ENCODE assay signal across 8 cellular contexts in genomic region chr6:17584241-17584803, GRCh38. TPM values are rescaled to one million over a fixed set of nuclear protein-coding genes. Genes with fewer than 3 reads are reported as not detected.
DNase-seq lines count a peak whose midpoint lies in the region; ATAC-seq and TF ChIP-seq lines count a peak whose summit lies in the region.

No MANE protein-coding gene starts in this region.

- DNase-seq in CD1c-positive myeloid dendritic cell (ENCODE audit: extremely low spot score) (peak; percentile 53), GM19240 (ENCODE audit: insufficient read length, low spot score) (peak; percentile 26), NOMO-1 treated with dmso at 0.1 percent for 144 hours (lab: John Stamatoyannopoulos, UW; ENCODE audit: unreplicated experiment) (peak; percentile 16), caudate nucleus (lab: John Stamatoyannopoulos, UW) (peak in 24 of 61 donors; percentile 2 to 77 (median 18)), left colon (no peak)
- no peak for DNase-seq in stimulated activated naive CD8-positive, alpha-beta T cell treated with anti-CD3 and anti-CD28 coated beads, Interleukin-15, amount 100 ng/mL, for 72 hours
- no peak for DNase-seq in activated T-helper 2 cell treated with anti-CD3 and anti-CD28 coated beads, Interferon-gamma antibody, Interleukin-2, Interleukin-4, amounts not matched to agents 10 μg/mL and 5 μg/mL and 100 μg/mL, durations not matched to agents 14 hours and 24 hours and 36 hours (ENCODE audit: low spot score)

- TF ChIP-seq RAD21 in Ishikawa (IDR thresholded peaks at IDR 0.05; ENCODE audit: low read depth), result peak; percentile 88

- peaks cover 10% of the 10 kb centered on the region for H3K4me1 Mint-ChIP-seq in stimulated activated naive CD8-positive, alpha-beta T cell treated with anti-CD3 and anti-CD28 coated beads, Interleukin-15, amount 100 ng/mL, for 72 hours
- H3K4me1 Mint-ChIP-seq in activated T-helper 2 cell treated with anti-CD3 and anti-CD28 coated beads, Interferon-gamma antibody, Interleukin-2, Interleukin-4, amounts not matched to agents 10 μg/mL and 5 μg/mL and 100 μg/mL, durations not matched to agents 14 hours and 24 hours and 36 hours (ENCODE audit: low read depth), result peaks cover 10% of the 10 kb centered on the region

- H3K4me3 Mint-ChIP-seq in stimulated activated naive CD8-positive, alpha-beta T cell treated with anti-CD3 and anti-CD28 coated beads, Interleukin-15, amount 100 ng/mL, for 72 hours, result no peak overlapping the region
- no peak overlapping the region for H3K4me3 Mint-ChIP-seq in activated T-helper 2 cell treated with anti-CD3 and anti-CD28 coated beads, Interferon-gamma antibody, Interleukin-2, Interleukin-4, amounts not matched to agents 10 μg/mL and 5 μg/mL and 100 μg/mL, durations not matched to agents 14 hours and 24 hours and 36 hours (ENCODE audit: low read depth)

- peak overlapping the region; percentile 39 for H3K27ac ChIP-seq in caudate nucleus (ENCODE audit: low read depth, low read length)

- no peaks in the 10 kb centered on the region for H3K36me3 Mint-ChIP-seq in activated T-helper 2 cell treated with anti-CD3 and anti-CD28 coated beads, Interferon-gamma antibody, Interleukin-2, Interleukin-4, amounts not matched to agents 10 μg/mL and 5 μg/mL and 100 μg/mL, durations not matched to agents 14 hours and 24 hours and 36 hours (ENCODE audit: low read depth)

- intact Hi-C loops in left colon (cut with DNase I, micrococcal nuclease), result loop anchor here in 1 of 2 donors (2.0 to 10.0 kb wide), 3 partner anchors 120 to 428 kb away; partner anchors contain the start of gene RBM24
- intact Hi-C loops in activated T-helper 2 cell treated with anti-CD3 and anti-CD28 coated beads, Interferon-gamma antibody, Interleukin-2, Interleukin-4, amounts not matched to agents 10 μg/mL and 5 μg/mL and 100 μg/mL, durations not matched to agents 14 hours and 24 hours and 36 hours (cut with micrococcal nuclease), result loop anchor here (1.0 kb wide), 2 partner anchors 220 to 428 kb away; no protein-coding TSS in a partner anchor

- peaks cover 14% of the 10 kb centered on the region for H3K27me3 Mint-ChIP-seq in stimulated activated naive CD8-positive, alpha-beta T cell treated with anti-CD3 and anti-CD28 coated beads, Interleukin-15, amount 100 ng/mL, for 72 hours
- H3K27me3 Mint-ChIP-seq in activated T-helper 2 cell treated with anti-CD3 and anti-CD28 coated beads, Interferon-gamma antibody, Interleukin-2, Interleukin-4, amounts not matched to agents 10 μg/mL and 5 μg/mL and 100 μg/mL, durations not matched to agents 14 hours and 24 hours and 36 hours (ENCODE audit: low read depth), result peaks cover 9% of the 10 kb centered on the region

- no peak for TF ChIP-seq EP300 in Ishikawa (IDR thresholded peaks at IDR 0.05; ENCODE audit: borderline replicate concordance)

- peaks cover 0 to 5% of the 10 kb centered on the region in 2 donors for H3K9me3 Mint-ChIP-seq in stimulated activated naive CD8-positive, alpha-beta T cell treated with anti-CD3 and anti-CD28 coated beads, Interleukin-15, amount 100 ng/mL, for 72 hours
- no peaks in the 10 kb centered on the region for H3K9me3 Mint-ChIP-seq in activated T-helper 2 cell treated with anti-CD3 and anti-CD28 coated beads, Interferon-gamma antibody, Interleukin-2, Interleukin-4, amounts not matched to agents 10 μg/mL and 5 μg/mL and 100 μg/mL, durations not matched to agents 14 hours and 24 hours and 36 hours

- peak; percentile 44 for ATAC-seq in left colon
- peak; percentile 63 for ATAC-seq in stimulated activated naive CD8-positive, alpha-beta T cell treated with anti-CD3 and anti-CD28 coated beads, Interleukin-15, amount 100 ng/mL, for 72 hours

- H3K27ac Mint-ChIP-seq in stimulated activated naive CD8-positive, alpha-beta T cell treated with anti-CD3 and anti-CD28 coated beads, Interleukin-15, amount 100 ng/mL, for 72 hours, result no peak overlapping the region
- no peak overlapping the region for H3K27ac Mint-ChIP-seq in activated T-helper 2 cell treated with anti-CD3 and anti-CD28 coated beads, Interferon-gamma antibody, Interleukin-2, Interleukin-4, amounts not matched to agents 10 μg/mL and 5 μg/mL and 100 μg/mL, durations not matched to agents 14 hours and 24 hours and 36 hours

TF ChIP-seq in Ishikawa, 13 proteins besides CTCF, POLR2A, EP300 and RAD21:
- TF ChIP-seq TAF1 (IDR thresholded peaks at IDR 0.05; ENCODE audit: low read depth), result no peak
- no peak for TF ChIP-seq CREB1 (IDR thresholded peaks at IDR 0.05; ENCODE audit: low read depth)
- no peak for TF ChIP-seq EGR1 (IDR thresholded peaks at IDR 0.05)
- no peak for TF ChIP-seq TCF12 (IDR thresholded peaks at IDR 0.05; ENCODE audit: low read depth)
- no peak for TF ChIP-seq FOXM1 (IDR thresholded peaks at IDR 0.05; ENCODE audit: borderline replicate concordance, low read depth)
- no peak for TF ChIP-seq ZBTB7A (IDR thresholded peaks at IDR 0.05; ENCODE audit: low read depth)
- no peak for TF ChIP-seq NFIC (IDR thresholded peaks at IDR 0.05)
- TF ChIP-seq REST (IDR thresholded peaks at IDR 0.05; ENCODE audit: low read depth), result no peak
- TF ChIP-seq TEAD4 (IDR thresholded peaks at IDR 0.05), result no peak
- no peak for TF ChIP-seq YY1 (IDR thresholded peaks at IDR 0.05; ENCODE audit: low read depth)
- TF ChIP-seq CEBPB (IDR thresholded peaks at IDR 0.05), result no peak
- TF ChIP-seq USF1 (IDR thresholded peaks at IDR 0.05), result no peak
- TF ChIP-seq MAX (IDR thresholded peaks at IDR 0.05), result no peak

RNA-seq across cellular contexts. Expression of gene FAM8A1, which starts 15.8 kb away (rescaled TPM):
- total RNA-seq in left colon, result 10 to 100 TPM; 39.2 to 44.9 TPM
- 4.8 and 4.9 TPM in 2 replicates for total RNA-seq in activated T-helper 2 cell treated with anti-CD3 and anti-CD28 coated beads, Interferon-gamma antibody, Interleukin-2, Interleukin-4, amounts not matched to agents 10 μg/mL and 5 μg/mL and 100 μg/mL, durations not matched to agents 14 hours and 24 hours and 36 hours

Comparison
In these comparisons a context has a peak if more than half of its experiments do, and no peak if none do; other contexts are left out.
1. DNase-seq: peak in CD1c-positive myeloid dendritic cell (single experiment), GM19240 (single experiment) and NOMO-1 treated with dmso at 0.1 percent for 144 hours (single experiment); none in left colon (0 of 2), stimulated activated naive CD8-positive, alpha-beta T cell treated with anti-CD3 and anti-CD28 coated beads, Interleukin-15, amount 100 ng/mL, for 72 hours (0 of 2) and activated T-helper 2 cell treated with anti-CD3 and anti-CD28 coated beads, Interferon-gamma antibody, Interleukin-2, Interleukin-4, amounts not matched to agents 10 μg/mL and 5 μg/mL and 100 μg/mL, durations not matched to agents 14 hours and 24 hours and 36 hours (single experiment).